ENCODE assay signal across 26 cellular contexts in the genomic region with DNA sequence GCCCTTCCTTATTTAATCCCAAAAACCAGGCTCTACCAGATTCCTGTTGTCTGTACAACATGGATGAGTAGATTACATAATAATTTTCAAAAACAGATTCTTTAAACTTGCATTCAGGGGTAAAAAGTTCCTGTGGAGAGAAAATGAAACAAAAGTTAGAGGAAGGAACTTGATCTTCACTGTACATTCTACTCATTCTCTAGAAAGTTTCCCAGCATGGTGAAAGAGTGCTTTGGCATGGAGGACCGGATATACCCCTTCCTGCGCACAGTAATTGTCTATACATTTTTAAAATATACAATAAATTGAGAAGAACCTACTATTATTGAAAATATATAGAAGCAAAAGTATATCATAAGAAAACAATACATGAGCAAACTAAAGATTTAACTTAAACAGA.
"Had no signal": no experiment of that assay in that cellular context is flagged by ENCODE, and none has a peak within 500 bp of the region (broad histone marks: within the 10 kb centered on the region; RNA-seq: fewer than 3 reads in every experiment).

No MANE protein-coding gene starts in this region.

- DNase-seq: activated B cell treated with CpG ODN at 0.5 μM for 24 hours; activated CD4-positive, alpha-beta T cell treated with anti-CD3 and anti-CD28 coated beads for 1 hour; activated CD4-positive, alpha-beta T cell treated with anti-CD3 and anti-CD28 coated beads, Interleukin-2, amount 10 ng/mL, durations not matched to agents 24 days and 14 days; activated CD4-positive, alpha-beta T cell treated with anti-CD3 and anti-CD28 coated beads, Interleukin-2, amount 50 U/mL, for 48 hours; activated CD8-positive, alpha-beta memory T cell treated with anti-CD3 and anti-CD28 coated beads for 24 hours; activated effector memory CD4-positive, alpha-beta T cell treated with anti-CD3 and anti-CD28 coated beads, Interleukin-2, amount 50 U/mL, for 16 hours; activated naive CD4-positive, alpha-beta T cell treated with Interleukin-2 at 50 U/mL for 16 hours; activated naive CD8-positive, alpha-beta T cell treated with anti-CD3 and anti-CD28 coated beads, Interleukin-2, amount 50 U/mL, for 24 hours; activated T-cell treated with anti-CD3 and anti-CD28 coated beads, Interleukin-2, amount 50 U/mL, for 4 hours; amygdala; NCI-H1092; NCI-H1417; NCI-H1930; NCI-H2171; NCI-H2227 treated with DMSO at 0.1 percent for 48 hours; NCI-H446 treated with DMSO at 0.1 percent for 48 hours; NCI-H524 treated with DMSO at 0.1 percent for 48 hours; NCI-H774; PC-3; SHP77 treated with DMSO at 0.1 percent for 48 hours; T-helper 17 cell; T-helper 9 cell had no signal

- ATAC-seq: activated naive CD4-positive, alpha-beta T cell treated with anti-CD3 and anti-CD28 coated beads, Interleukin-2, amount 50 U/mL, for 72 hours; activated naive CD8-positive, alpha-beta T cell treated with anti-CD3 and anti-CD28 coated beads, Interleukin-2, amount 50 U/mL, for 24 hours; activated T-cell treated with anti-CD3 and anti-CD28 coated beads, Interleukin-2, amount 50 U/mL, for 4 hours; PC-3; T-helper 17 cell had no signal

- H3K4me3 ChIP-seq: cardiac muscle cell had no signal

- H3K27ac ChIP-seq: cardiac muscle cell had no signal

- FAIRE-seq: astrocyte, colon had no signal

- H3K36me3 ChIP-seq: cardiac muscle cell had no signal
